ENCODE assay signal across 1 cellular context in the genomic region with DNA sequence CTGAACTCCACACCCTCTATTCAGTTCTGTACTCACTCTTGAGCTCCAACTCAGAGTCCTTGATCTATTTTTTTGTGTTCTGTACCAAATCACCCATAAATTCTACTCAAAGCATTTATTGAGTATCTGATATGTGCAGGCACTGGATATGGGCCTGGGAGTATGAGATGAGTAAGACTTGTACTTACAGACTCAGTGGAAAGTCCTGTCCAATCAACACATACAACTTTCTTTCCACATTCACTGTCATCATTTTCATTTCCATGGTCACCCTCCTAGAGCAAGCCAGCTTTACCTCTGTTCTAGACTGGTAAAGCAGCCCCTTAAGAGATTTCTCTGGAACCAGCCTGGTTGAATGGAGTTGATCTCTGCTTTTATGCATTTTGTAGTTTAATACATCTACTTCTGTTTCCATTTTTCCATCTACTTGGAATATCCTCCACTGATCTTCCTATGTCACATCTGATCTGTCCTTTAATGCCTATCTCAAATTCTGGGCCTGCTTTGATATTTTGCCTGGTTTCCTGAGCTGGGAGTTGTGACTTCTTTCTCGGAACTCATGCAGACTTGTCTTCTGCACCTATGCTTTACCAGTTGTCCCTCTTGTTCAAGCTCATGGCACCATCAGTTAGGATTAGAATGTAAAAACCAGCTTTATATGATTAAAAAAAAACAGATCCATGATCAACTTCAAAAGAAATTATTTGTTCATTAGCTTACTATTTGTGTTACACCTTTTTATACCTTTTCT.
TF ChIP-seq lines count a peak whose summit lies in the region.

No MANE protein-coding gene starts in this region.

TF ChIP-seq in GM23338, 12 proteins besides CTCF, POLR2A, EP300 and RAD21 (continued from another document):
- TF ChIP-seq, protein P1, sequence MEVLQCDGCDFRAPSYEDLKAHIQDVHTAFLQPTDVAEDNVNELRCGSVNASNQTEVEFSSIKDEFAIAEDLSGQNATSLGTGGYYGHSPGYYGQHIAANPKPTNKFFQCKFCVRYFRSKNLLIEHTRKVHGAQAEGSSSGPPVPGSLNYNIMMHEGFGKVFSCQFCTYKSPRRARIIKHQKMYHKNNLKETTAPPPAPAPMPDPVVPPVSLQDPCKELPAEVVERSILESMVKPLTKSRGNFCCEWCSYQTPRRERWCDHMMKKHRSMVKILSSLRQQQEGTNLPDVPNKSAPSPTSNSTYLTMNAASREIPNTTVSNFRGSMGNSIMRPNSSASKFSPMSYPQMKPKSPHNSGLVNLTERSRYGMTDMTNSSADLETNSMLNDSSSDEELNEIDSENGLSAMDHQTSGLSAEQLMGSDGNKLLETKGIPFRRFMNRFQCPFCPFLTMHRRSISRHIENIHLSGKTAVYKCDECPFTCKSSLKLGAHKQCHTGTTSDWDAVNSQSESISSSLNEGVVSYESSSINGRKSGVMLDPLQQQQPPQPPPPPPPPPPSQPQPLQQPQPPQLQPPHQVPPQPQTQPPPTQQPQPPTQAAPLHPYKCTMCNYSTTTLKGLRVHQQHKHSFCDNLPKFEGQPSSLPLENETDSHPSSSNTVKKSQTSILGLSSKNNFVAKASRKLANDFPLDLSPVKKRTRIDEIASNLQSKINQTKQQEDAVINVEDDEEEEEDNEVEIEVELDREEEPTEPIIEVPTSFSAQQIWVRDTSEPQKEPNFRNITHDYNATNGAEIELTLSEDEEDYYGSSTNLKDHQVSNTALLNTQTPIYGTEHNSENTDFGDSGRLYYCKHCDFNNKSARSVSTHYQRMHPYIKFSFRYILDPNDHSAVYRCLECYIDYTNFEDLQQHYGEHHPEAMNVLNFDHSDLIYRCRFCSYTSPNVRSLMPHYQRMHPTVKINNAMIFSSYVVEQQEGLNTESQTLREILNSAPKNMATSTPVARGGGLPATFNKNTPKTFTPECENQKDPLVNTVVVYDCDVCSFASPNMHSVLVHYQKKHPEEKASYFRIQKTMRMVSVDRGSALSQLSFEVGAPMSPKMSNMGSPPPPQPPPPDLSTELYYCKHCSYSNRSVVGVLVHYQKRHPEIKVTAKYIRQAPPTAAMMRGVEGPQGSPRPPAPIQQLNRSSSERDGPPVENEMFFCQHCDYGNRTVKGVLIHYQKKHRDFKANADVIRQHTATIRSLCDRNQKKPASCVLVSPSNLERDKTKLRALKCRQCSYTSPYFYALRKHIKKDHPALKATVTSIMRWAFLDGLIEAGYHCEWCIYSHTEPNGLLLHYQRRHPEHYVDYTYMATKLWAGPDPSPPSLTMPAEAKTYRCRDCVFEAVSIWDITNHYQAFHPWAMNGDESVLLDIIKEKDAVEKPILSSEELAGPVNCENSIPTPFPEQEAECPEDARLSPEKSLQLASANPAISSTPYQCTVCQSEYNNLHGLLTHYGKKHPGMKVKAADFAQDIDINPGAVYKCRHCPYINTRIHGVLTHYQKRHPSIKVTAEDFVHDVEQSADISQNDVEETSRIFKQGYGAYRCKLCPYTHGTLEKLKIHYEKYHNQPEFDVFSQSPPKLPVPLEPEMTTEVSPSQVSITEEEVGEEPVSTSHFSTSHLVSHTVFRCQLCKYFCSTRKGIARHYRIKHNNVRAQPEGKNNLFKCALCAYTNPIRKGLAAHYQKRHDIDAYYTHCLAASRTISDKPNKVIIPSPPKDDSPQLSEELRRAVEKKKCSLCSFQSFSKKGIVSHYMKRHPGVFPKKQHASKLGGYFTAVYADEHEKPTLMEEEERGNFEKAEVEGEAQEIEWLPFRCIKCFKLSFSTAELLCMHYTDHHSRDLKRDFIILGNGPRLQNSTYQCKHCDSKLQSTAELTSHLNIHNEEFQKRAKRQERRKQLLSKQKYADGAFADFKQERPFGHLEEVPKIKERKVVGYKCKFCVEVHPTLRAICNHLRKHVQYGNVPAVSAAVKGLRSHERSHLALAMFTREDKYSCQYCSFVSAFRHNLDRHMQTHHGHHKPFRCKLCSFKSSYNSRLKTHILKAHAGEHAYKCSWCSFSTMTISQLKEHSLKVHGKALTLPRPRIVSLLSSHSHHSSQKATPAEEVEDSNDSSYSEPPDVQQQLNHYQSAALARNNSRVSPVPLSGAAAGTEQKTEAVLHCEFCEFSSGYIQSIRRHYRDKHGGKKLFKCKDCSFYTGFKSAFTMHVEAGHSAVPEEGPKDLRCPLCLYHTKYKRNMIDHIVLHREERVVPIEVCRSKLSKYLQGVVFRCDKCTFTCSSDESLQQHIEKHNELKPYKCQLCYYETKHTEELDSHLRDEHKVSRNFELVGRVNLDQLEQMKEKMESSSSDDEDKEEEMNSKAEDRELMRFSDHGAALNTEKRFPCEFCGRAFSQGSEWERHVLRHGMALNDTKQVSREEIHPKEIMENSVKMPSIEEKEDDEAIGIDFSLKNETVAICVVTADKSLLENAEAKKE (CRISPR knock-in tag; IDR thresholded peaks at IDR 0.05): no peak
- no peak for TF ChIP-seq EZH2phosphoT487 (IDR thresholded peaks at IDR 0.05; ENCODE audit: unreplicated experiment)
- TF ChIP-seq ZNF331 (CRISPR knock-in tag; IDR thresholded peaks at IDR 0.05; ENCODE audit: low read depth): no peak
- TF ChIP-seq POLR2AphosphoS5 (IDR thresholded peaks at IDR 0.05; ENCODE audit: low read depth): no peak
- TF ChIP-seq ZNF114 (CRISPR knock-in tag; IDR thresholded peaks at IDR 0.05): no peak
